ENCODE assay signal across 8 cellular contexts in the genomic region with DNA sequence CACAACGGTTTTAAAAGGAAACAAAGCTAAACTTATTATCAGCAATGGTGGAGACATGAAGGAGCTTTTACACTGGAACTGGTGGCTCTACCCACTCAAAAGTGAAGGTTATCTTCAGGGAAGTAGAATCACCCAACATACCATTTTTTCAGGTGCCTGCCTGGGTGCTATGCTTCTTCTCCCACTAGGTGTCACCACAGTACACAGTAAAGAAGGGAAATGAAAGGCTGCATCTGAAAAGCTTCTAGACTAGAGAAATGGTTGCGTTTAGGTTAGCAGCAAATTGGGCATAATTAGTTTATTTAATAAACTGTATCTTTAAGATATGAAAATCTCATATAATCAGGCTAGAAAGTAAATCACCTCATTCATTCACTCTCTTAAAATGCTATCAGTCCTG. TPM values are rescaled to one million over a fixed set of nuclear protein-coding genes. Genes with fewer than 3 reads are reported as not detected.
A peak's percentile ranks its signal among the peaks of the same experiment; 100 is the strongest.
DNase-seq lines count a peak whose midpoint lies in the region; ATAC-seq and TF ChIP-seq lines count a peak whose summit lies in the region.

No MANE protein-coding gene starts in this region.

- DNase-seq in AG09319 (ENCODE audit: extremely low read depth, low read depth), result peak; percentile 22
- peak; percentile 46 for DNase-seq in LHCN-M2 (ENCODE audit: low read depth)
- DNase-seq in SHP77 treated with DMSO at 0.1 percent for 48 hours (lab: John Stamatoyannopoulos, UW), result peak; percentile 5
- peak; percentile 71 to 72 for DNase-seq in cardiac fibroblast (ENCODE audit: low read depth in 2 of 2)
- DNase-seq in kidney epithelial cell (ENCODE audit: low read depth), result peak; percentile 14
- peak; percentile 18 for DNase-seq in stimulated activated naive CD8-positive, alpha-beta T cell treated with anti-CD3 and anti-CD28 coated beads, Interleukin-15, Interleukin-2, amounts not matched to agents 100 U/mL and 50 U/mL, for 24 hours

- H3K4me3 ChIP-seq in GM12875 (ENCODE audit: low read depth, low read length) (no peak overlapping the region), cardiac fibroblast (replicated peaks in 1 of 2; ENCODE audit: low read depth in 2 of 2, low read length in 2 of 2) (no peak overlapping the region), kidney epithelial cell (ENCODE audit: low read depth, low read length) (no peak overlapping the region)

- peak; percentile 88 for TF ChIP-seq CTCF in AG09319 (IDR thresholded peaks at IDR 0.05; ENCODE audit: low read depth, low read length)
- peak; percentile 72 for TF ChIP-seq CTCF in GM12875 (IDR thresholded peaks at IDR 0.05; ENCODE audit: borderline replicate concordance, insufficient read depth, low read depth, low read length)
- peak; percentile 83 for TF ChIP-seq CTCF in cardiac fibroblast (IDR thresholded peaks at IDR 0.05; ENCODE audit: low read depth, low read length)
- TF ChIP-seq CTCF in kidney epithelial cell (IDR thresholded peaks at IDR 0.05; ENCODE audit: insufficient read depth, low read length, poor library complexity, severe bottlenecking), result peak; percentile 85

- ATAC-seq in stimulated activated naive CD8-positive, alpha-beta T cell treated with anti-CD3 and anti-CD28 coated beads, Interleukin-15, Interleukin-2, amounts not matched to agents 100 U/mL and 50 U/mL, for 24 hours, result no peak
- no peak for ATAC-seq in HG02938 (IDR thresholded peaks at IDR 0.05; ENCODE audit: unreplicated experiment)

- no peaks in the 10 kb centered on the region for H3K36me3 ChIP-seq in kidney epithelial cell (ENCODE audit: control insufficient read depth, insufficient read depth, low read length)

- H3K27me3 ChIP-seq in kidney epithelial cell (ENCODE audit: control insufficient read depth, insufficient read depth, low read length), result peaks cover 2% of the 10 kb centered on the region

RNA-seq across cellular contexts. Expression of gene SELENOK, which starts 47.0 kb away (rescaled TPM):
- 30.7 and 31.0 TPM in 2 replicates for total RNA-seq in LHCN-M2 (2014; rRNA removed)
- 40.7 TPM for polyA plus RNA-seq in LHCN-M2 (2012)
- total RNA-seq in kidney epithelial cell, result 58.4 and 67.5 TPM in 2 replicates

RNA-seq across cellular contexts. Expression of gene ACTR8, which starts 56.7 kb away (rescaled TPM):
- total RNA-seq in LHCN-M2 (2014; rRNA removed) (32.8 and 38.5 TPM in 2 replicates), kidney epithelial cell (31.3 and 39.2 TPM in 2 replicates)
- 20.4 TPM for polyA plus RNA-seq in LHCN-M2 (2012)

Comparison
In these comparisons a context has a peak if more than half of its experiments do, and no peak if none do; other contexts are left out.
1. DNase-seq: peak in every context shown above with its lines; median percentile 72 in cardiac fibroblast; 46 in LHCN-M2; 22 in AG09319; 18 in stimulated activated naive CD8-positive, alpha-beta T cell treated with anti-CD3 and anti-CD28 coated beads, Interleukin-15, Interleukin-2, amounts not matched to agents 100 U/mL and 50 U/mL, for 24 hours; 14 in kidney epithelial cell; 5 in SHP77 treated with DMSO at 0.1 percent for 48 hours.